11 cellular contexts compared by ENCODE assay signal in the genomic region with DNA sequence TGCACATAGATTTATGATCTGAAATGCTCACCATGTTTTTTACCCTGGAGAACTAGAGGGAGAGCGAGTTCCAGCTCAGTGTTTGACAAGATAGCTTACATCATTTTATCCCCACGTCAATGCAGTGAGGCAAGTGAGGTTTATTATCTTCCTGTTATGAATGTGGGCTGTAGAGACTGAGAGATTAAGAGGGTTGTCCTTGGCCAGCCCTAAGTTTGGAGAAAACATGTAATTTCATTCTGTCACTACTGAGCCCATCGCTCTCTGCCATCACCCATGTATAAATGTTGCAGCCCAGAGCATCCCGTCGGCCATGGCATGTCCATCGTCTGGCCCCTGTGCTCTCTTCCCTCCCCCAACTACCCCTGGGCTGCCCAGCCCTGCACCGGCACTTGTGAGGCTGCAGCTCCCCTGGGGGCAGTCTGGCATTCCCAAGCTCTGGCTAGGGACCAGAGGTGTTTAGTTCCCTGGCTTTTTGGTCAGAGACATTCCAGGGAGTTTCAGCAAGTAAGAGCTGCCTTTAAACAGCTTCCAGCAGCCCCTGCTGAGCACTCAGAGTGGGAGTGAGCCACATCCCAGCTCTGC.
DNase-seq lines count a peak whose midpoint lies in the region; ATAC-seq lines count a peak whose summit lies in the region.
"Had no signal": no experiment of that assay in that cellular context is flagged by ENCODE, and none has a peak within 500 bp of the region (broad histone marks: within the 10 kb centered on the region; RNA-seq: fewer than 3 reads in every experiment).

No MANE protein-coding gene starts in this region.

- peak overlapping the region; percentile 79 for H3K27ac ChIP-seq in rectal smooth muscle tissue (ENCODE audit: low read depth, low read length)

- H3K4me3 ChIP-seq in rectal smooth muscle tissue (ENCODE audit: low read length): no peak overlapping the region

- ATAC-seq in left ventricle myocardium superior: peak; percentile 61

- H3K9me3 Mint-ChIP-seq in activated naive CD4-positive, alpha-beta T cell treated with anti-CD3 and anti-CD28 coated beads for 36 hours: no peaks in the 10 kb centered on the region
- H3K9me3 Mint-ChIP-seq: activated naive CD4-positive, alpha-beta T cell treated with anti-CD3 and anti-CD28 coated beads, Interleukin-2, amount 50 U/mL, for 24 hours; neural crest cell had no signal

- peaks cover 14% of the 10 kb centered on the region for H3K4me1 ChIP-seq in rectal smooth muscle tissue (ENCODE audit: control insufficient read depth, insufficient read depth, low read length)

- H3K36me3 Mint-ChIP-seq in activated naive CD4-positive, alpha-beta T cell treated with anti-CD3 and anti-CD28 coated beads for 36 hours (ENCODE audit: low read depth): no peaks in the 10 kb centered on the region
- H3K36me3 Mint-ChIP-seq: activated naive CD4-positive, alpha-beta T cell treated with anti-CD3 and anti-CD28 coated beads, Interleukin-2, amount 50 U/mL, for 24 hours had no signal

- no peaks in the 10 kb centered on the region for H3K36me3 ChIP-seq in rectal smooth muscle tissue (ENCODE audit: control insufficient read depth, insufficient read depth, low read length)

- no peak overlapping the region for H3K27ac Mint-ChIP-seq in activated naive CD4-positive, alpha-beta T cell treated with anti-CD3 and anti-CD28 coated beads for 36 hours
- H3K27ac Mint-ChIP-seq: activated naive CD4-positive, alpha-beta T cell treated with anti-CD3 and anti-CD28 coated beads, Interleukin-2, amount 50 U/mL, for 24 hours had no signal

- peak; percentile 93 for DNase-seq in ELF-1 (ENCODE audit: low read depth, low spot score)
- DNase-seq in amniotic epithelial cell (ENCODE audit: low read depth): peak; percentile 99
- DNase-seq in left ventricle myocardium superior: peak; percentile 64
- no peak for DNase-seq in stimulated activated CD4-positive, alpha-beta T cell treated with anti-CD3 and anti-CD28 coated beads, Interleukin-4, amount 100 ng/mL, for 24 hours
- no peak for DNase-seq in SW480 (ENCODE audit: low spot score)
- DNase-seq in NCI-H1436 (lab: John Stamatoyannopoulos, UW): no peak
- DNase-seq in activated naive CD4-positive, alpha-beta T cell treated with anti-CD3 and anti-CD28 coated beads for 36 hours: no peak
- DNase-seq: NCI-H1105 had no signal

- no peaks in the 10 kb centered on the region for H3K4me1 Mint-ChIP-seq in activated naive CD4-positive, alpha-beta T cell treated with anti-CD3 and anti-CD28 coated beads for 36 hours (ENCODE audit: low read depth)
- H3K4me1 Mint-ChIP-seq: activated naive CD4-positive, alpha-beta T cell treated with anti-CD3 and anti-CD28 coated beads, Interleukin-2, amount 50 U/mL, for 24 hours; neural crest cell had no signal

- peaks cover 4% of the 10 kb centered on the region for H3K27me3 Mint-ChIP-seq in activated naive CD4-positive, alpha-beta T cell treated with anti-CD3 and anti-CD28 coated beads for 36 hours (ENCODE audit: low read depth)

- no peak overlapping the region for H3K9ac ChIP-seq in rectal smooth muscle tissue (ENCODE audit: low read length)

- CTCF ChIA-PET in activated naive CD4-positive, alpha-beta T cell treated with anti-CD3 and anti-CD28 coated beads for 36 hours (lab: Charles Lee): interaction anchor here (0.9 kb wide), 1 partner anchor 33 kb away, joined by 3 read pairs; no protein-coding TSS in a partner anchor

- H3K27me3 ChIP-seq in rectal smooth muscle tissue (ENCODE audit: control insufficient read depth, insufficient read depth, low read length): no peaks in the 10 kb centered on the region

- intact Hi-C loops in left ventricle myocardium superior (cut with micrococcal nuclease): no loop called here
- intact Hi-C loops in activated naive CD4-positive, alpha-beta T cell treated with anti-CD3 and anti-CD28 coated beads for 36 hours (cut with micrococcal nuclease): no loop called here

- no peak overlapping the region for H3K4me3 Mint-ChIP-seq in activated naive CD4-positive, alpha-beta T cell treated with anti-CD3 and anti-CD28 coated beads for 36 hours
- H3K4me3 Mint-ChIP-seq: activated naive CD4-positive, alpha-beta T cell treated with anti-CD3 and anti-CD28 coated beads, Interleukin-2, amount 50 U/mL, for 24 hours; neural crest cell had no signal

Comparison
In these comparisons a context has a peak if more than half of its experiments do, and no peak if none do; other contexts are left out.
1. DNase-seq: peak in ELF-1 (single experiment), amniotic epithelial cell (single experiment) and left ventricle myocardium superior (single experiment); none in stimulated activated CD4-positive, alpha-beta T cell treated with anti-CD3 and anti-CD28 coated beads, Interleukin-4, amount 100 ng/mL, for 24 hours (single experiment), SW480 (single experiment), NCI-H1436 (single experiment) and activated naive CD4-positive, alpha-beta T cell treated with anti-CD3 and anti-CD28 coated beads for 36 hours (single experiment).